In the genomic region with DNA sequence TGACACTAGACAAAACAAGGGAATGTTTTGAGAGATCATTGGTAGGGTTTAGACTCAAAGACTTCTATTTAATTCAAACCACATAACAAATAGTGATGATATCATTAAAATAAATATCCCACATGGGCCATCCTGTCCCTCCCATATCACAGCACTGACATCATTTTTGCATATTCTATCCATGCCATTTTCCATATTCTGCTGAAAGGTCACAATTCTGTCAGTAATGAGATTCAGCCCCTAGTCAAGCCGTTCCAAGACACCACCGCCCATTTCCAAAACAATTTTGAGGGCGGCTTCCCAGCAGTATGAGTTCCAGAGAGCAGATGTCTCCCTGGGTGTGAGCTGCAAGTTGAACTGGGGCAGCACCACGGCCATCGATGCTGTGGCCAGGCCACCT, we compare ENCODE assay signal across 29 cellular contexts.
"Had no signal": no experiment of that assay in that cellular context is flagged by ENCODE, and none has a peak within 500 bp of the region (broad histone marks: within the 10 kb centered on the region; RNA-seq: fewer than 3 reads in every experiment).

No MANE protein-coding gene starts in this region.

- ATAC-seq: activated CD4-positive, alpha-beta T cell treated with anti-CD3 and anti-CD28 coated beads for 36 hours; activated CD8-positive, alpha-beta memory T cell treated with anti-CD3 and anti-CD28 coated beads, Interleukin-2, amount 10 ng/mL, durations not matched to agents 7 days and 5 days; activated CD8-positive, alpha-beta T cell treated with anti-CD3 and anti-CD28 coated beads, Interleukin-2, amount 10 ng/mL, durations not matched to agents 7 days and 5 days; activated naive CD8-positive, alpha-beta T cell treated with anti-CD3 and anti-CD28 coated beads, Interleukin-2, amount 50 U/mL, for 24 hours; gastrocnemius medialis had no signal

- H3K27me3 ChIP-seq: adrenal gland, ascending aorta, breast epithelium, cardiac muscle cell, colonic mucosa, esophagus squamous epithelium, gastrocnemius medialis, heart left ventricle had no signal

- H3K4me1 ChIP-seq: adrenal gland, ascending aorta, breast epithelium, colonic mucosa, gastrocnemius medialis had no signal

- H3K9me3 ChIP-seq: adrenal gland, ascending aorta, breast epithelium, colonic mucosa, esophagus squamous epithelium, gastrocnemius medialis, heart left ventricle had no signal

- H3K27ac ChIP-seq: adrenal gland, ascending aorta, cardiac muscle cell, colonic mucosa, epithelial cell of prostate, esophagus squamous epithelium, gastrocnemius medialis, heart left ventricle had no signal

- H3K36me3 ChIP-seq: adrenal gland, ascending aorta, breast epithelium, cardiac muscle cell, colonic mucosa, esophagus squamous epithelium, gastrocnemius medialis, heart left ventricle had no signal

- DNase-seq: activated CD4-positive, alpha-beta memory T cell treated with anti-CD3 and anti-CD28 coated beads for 36 hours; activated CD4-positive, alpha-beta T cell treated with anti-CD3 and anti-CD28 coated beads for 36 hours; activated CD4-positive, alpha-beta T cell treated with anti-CD3 and anti-CD28 coated beads, Interleukin-2, amount 10 ng/mL, durations not matched to agents 24 days and 14 days; activated CD4-positive, CD25-positive, alpha-beta regulatory T cell; activated CD4-positive, CD25-positive, alpha-beta regulatory T cell treated with anti-CD3 and anti-CD28 coated beads, Interleukin-2, amount 50 U/mL, for 72 hours; activated CD8-positive, alpha-beta memory T cell treated with anti-CD3 and anti-CD28 coated beads, Interleukin-2, amount 10 ng/mL, durations not matched to agents 7 days and 5 days; activated CD8-positive, alpha-beta memory T cell treated with anti-CD3 and anti-CD28 coated beads, Interleukin-2, amount 50 U/mL, for 4 hours; activated CD8-positive, alpha-beta T cell treated with anti-CD3 and anti-CD28 coated beads, Interleukin-2, amount 10 ng/mL, durations not matched to agents 7 days and 5 days; activated effector memory CD4-positive, alpha-beta T cell treated with anti-CD3 and anti-CD28 coated beads, Interleukin-2, amount 50 U/mL, for 16 hours; activated naive CD4-positive, alpha-beta T cell treated with anti-CD3 and anti-CD28 coated beads for 36 hours; activated naive CD8-positive, alpha-beta T cell treated with anti-CD3 and anti-CD28 coated beads for 36 hours; activated naive CD8-positive, alpha-beta T cell treated with anti-CD3 and anti-CD28 coated beads, Interleukin-2, amount 50 U/mL, for 24 hours; activated T-cell treated with anti-CD3 and anti-CD28 coated beads, Interleukin-2, amount 50 U/mL, for 1 hour; activated T-cell treated with anti-CD3 and anti-CD28 coated beads, Interleukin-2, amount 50 U/mL, for 48 hours; adrenal gland; central memory CD4-positive, alpha-beta T cell; cerebellar nuclear complex; colonic mucosa; effector CD8-positive, alpha-beta T cell; esophagus squamous epithelium; foreskin fibroblast; gastrocnemius medialis; glutamatergic neuron; T-helper 2 cell had no signal

- H3K4me3 ChIP-seq: adrenal gland, ascending aorta, breast epithelium, cardiac muscle cell, colonic mucosa, esophagus squamous epithelium, gastrocnemius medialis, heart left ventricle had no signal
